In the genomic region with DNA sequence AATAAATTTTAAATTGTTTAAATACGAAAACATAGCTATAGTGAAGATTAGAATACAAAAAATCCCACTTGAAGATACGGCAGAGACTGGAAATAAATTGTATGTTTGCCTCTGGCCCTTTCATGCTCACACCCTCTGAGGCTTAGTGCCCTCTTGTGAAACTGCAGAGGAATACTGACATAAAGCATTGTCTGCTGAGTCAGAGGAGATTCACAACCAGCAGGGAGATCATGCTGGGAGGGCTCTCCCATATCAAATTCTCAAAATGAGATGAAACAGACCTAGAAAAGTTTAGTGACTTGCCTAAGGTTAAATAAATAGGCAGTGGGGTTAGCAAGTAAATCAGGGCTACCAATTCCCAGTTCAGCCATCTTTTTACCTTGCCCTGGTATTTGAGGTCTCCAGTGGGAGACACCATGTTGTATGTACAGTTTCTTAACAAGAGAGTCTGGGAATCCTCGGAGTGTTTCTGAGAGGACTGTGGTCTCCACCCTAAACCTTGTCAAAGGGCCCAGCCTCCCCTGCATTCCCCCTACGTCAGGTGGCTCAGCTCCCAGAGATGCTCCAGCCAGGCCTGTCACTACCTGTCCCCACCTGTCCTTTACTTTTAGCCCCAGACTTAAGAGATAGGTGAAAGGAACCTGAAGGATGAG, we compare ENCODE assay signal across 9 cellular contexts.
DNase-seq lines count a peak whose midpoint lies in the region; ATAC-seq and TF ChIP-seq lines count a peak whose summit lies in the region.
"Had no signal": no experiment of that assay in that cellular context is flagged by ENCODE, and none has a peak within 500 bp of the region (broad histone marks: within the 10 kb centered on the region; RNA-seq: fewer than 3 reads in every experiment).

No MANE protein-coding gene starts in this region.

- TF ChIP-seq POLR2A in body of pancreas (IDR thresholded peaks at IDR 0.05): no peak

- H3K4me1 ChIP-seq in MM.1S (ENCODE audit: low read length) (peaks cover 51% of the 10 kb centered on the region), body of pancreas (no peaks in the 10 kb centered on the region)
- no peaks in the 10 kb centered on the region for H3K4me1 ChIP-seq in naive thymus-derived CD4-positive, alpha-beta T cell (ENCODE audit: control insufficient read depth in 2 of 2, insufficient read depth in 2 of 2, low read length in 2 of 2)

- peaks cover 17% of the 10 kb centered on the region for H3F3A ChIP-seq in MM.1S (ENCODE audit: insufficient read depth, low read length)

- DNase-seq in DMS53 treated with DMSO at 0.1 percent for 48 hours (lab: John Stamatoyannopoulos, UW; ENCODE audit: unreplicated experiment) (peak; percentile 6), MM.1S (peak; percentile 43), body of pancreas (no peak), SHP77 (lab: John Stamatoyannopoulos, UW) (no peak)
- no peak for DNase-seq in naive thymus-derived CD4-positive, alpha-beta T cell
- no peak for DNase-seq in activated CD8-positive, alpha-beta memory T cell treated with anti-CD3 and anti-CD28 coated beads for 24 hours
- no peak for DNase-seq in activated CD4-positive, CD25-positive, alpha-beta regulatory T cell (lab: John Stamatoyannopoulos, UW)
- DNase-seq: NCI-H526 had no signal

- no peaks in the 10 kb centered on the region for H3K9me3 ChIP-seq in MM.1S (replicated peaks; ENCODE audit: insufficient read depth, low read length)
- no peaks in the 10 kb centered on the region for H3K9me3 ChIP-seq in body of pancreas
- no peaks in the 10 kb centered on the region for H3K9me3 ChIP-seq in naive thymus-derived CD4-positive, alpha-beta T cell (ENCODE audit: control insufficient read depth in 2 of 3, low read length in 3 of 3)

- TF ChIP-seq CTCF in MM.1S (IDR thresholded peaks at IDR 0.05; ENCODE audit: low read length): peak; percentile 39
- TF ChIP-seq CTCF in body of pancreas (IDR thresholded peaks at IDR 0.05): peak in 1 of 7 experiments; percentile 14

- WGBS in body of pancreas, 2 donors: 50 to 56% methylated on average over 4 of the region's 4 CpGs

- H3K27ac ChIP-seq in MM.1S (ENCODE audit: low read length) (no peak overlapping the region), body of pancreas (no peak overlapping the region)
- H3K27ac ChIP-seq in naive thymus-derived CD4-positive, alpha-beta T cell (ENCODE audit: low read depth, low read length): no peak overlapping the region

- H3K4me3 ChIP-seq in MM.1S (ENCODE audit: low read length): no peak overlapping the region
- no peak overlapping the region for H3K4me3 ChIP-seq in body of pancreas
- no peak overlapping the region for H3K4me3 ChIP-seq in naive thymus-derived CD4-positive, alpha-beta T cell (ENCODE audit: low read length)

- H4K20me1 ChIP-seq in MM.1S (ENCODE audit: insufficient read depth, low read length): no peaks in the 10 kb centered on the region

- peak; percentile 35 for ATAC-seq in body of pancreas
- peak; percentile 37 for ATAC-seq in naive thymus-derived CD4-positive, alpha-beta T cell
- no peak for ATAC-seq in HG03432 (IDR thresholded peaks at IDR 0.05; ENCODE audit: unreplicated experiment)

- CTCF ChIA-PET in naive thymus-derived CD4-positive, alpha-beta T cell (lab: Charles Lee): no interaction called here

- no peak overlapping the region for H3K9ac ChIP-seq in MM.1S (ENCODE audit: low read length)

- no peaks in the 10 kb centered on the region for H3K27me3 Mint-ChIP-seq in naive thymus-derived CD4-positive, alpha-beta T cell

- no peak overlapping the region for H2AFZ ChIP-seq in MM.1S (ENCODE audit: low read length)

- peaks cover 0 to 2% (median 0%) of the 10 kb centered on the region in 11 donors for H3K9me3 Mint-ChIP-seq in naive thymus-derived CD4-positive, alpha-beta T cell

- peaks cover 0 to 18% (median 0%) of the 10 kb centered on the region in 5 donors for H3K36me3 Mint-ChIP-seq in naive thymus-derived CD4-positive, alpha-beta T cell

- H3K9me2 ChIP-seq in MM.1S (replicated peaks; ENCODE audit: insufficient read depth, low read length): no peaks in the 10 kb centered on the region

- POLR2A ChIA-PET in naive thymus-derived CD4-positive, alpha-beta T cell (lab: Charles Lee): interaction anchor here (0.6 kb wide), 1 partner anchor 14 kb away, joined by 3 read pairs; no protein-coding TSS in a partner anchor

- peaks cover 22% of the 10 kb centered on the region for H3K79me2 ChIP-seq in MM.1S (ENCODE audit: low read length)

- no peaks in the 10 kb centered on the region for H3K36me3 ChIP-seq in MM.1S (replicated peaks; ENCODE audit: insufficient read depth, low read length)
- H3K36me3 ChIP-seq in body of pancreas (replicated peaks in 1 of 2; ENCODE audit: insufficient read depth in 1 of 2, low read depth in 2 of 2): no peaks in the 10 kb centered on the region
- no peaks in the 10 kb centered on the region for H3K36me3 ChIP-seq in naive thymus-derived CD4-positive, alpha-beta T cell (ENCODE audit: control insufficient read depth in 2 of 3, insufficient read depth in 3 of 3, low read length in 3 of 3)

- H3K27ac Mint-ChIP-seq in naive thymus-derived CD4-positive, alpha-beta T cell: peak overlapping the region in 1 of 9 donors; percentile 62

- intact Hi-C loops in body of pancreas (cut with DNase I): no loop called here
- intact Hi-C loops in naive thymus-derived CD4-positive, alpha-beta T cell (cut with micrococcal nuclease): loop anchor here (1.0 to 2.0 kb wide), 3 partner anchors 11 to 267 kb away; no protein-coding TSS in a partner anchor

- H3K4me2 ChIP-seq in MM.1S (ENCODE audit: low read depth, low read length): no peak overlapping the region

- peaks cover 0 to 73% (median 4%) of the 10 kb centered on the region in 7 donors for H3K4me1 Mint-ChIP-seq in naive thymus-derived CD4-positive, alpha-beta T cell

- H3K27me3 ChIP-seq in MM.1S (replicated peaks; ENCODE audit: insufficient read depth, low read length) (no peaks in the 10 kb centered on the region), body of pancreas (no peaks in the 10 kb centered on the region)
- no peaks in the 10 kb centered on the region for H3K27me3 ChIP-seq in naive thymus-derived CD4-positive, alpha-beta T cell (ENCODE audit: control insufficient read depth in 2 of 2, insufficient read depth in 2 of 2, low read length in 2 of 2)

- no peak overlapping the region for H3K4me3 Mint-ChIP-seq in naive thymus-derived CD4-positive, alpha-beta T cell

Comparison
In these comparisons a context has a peak if more than half of its experiments do, and no peak if none do; other contexts are left out.
1. DNase-seq: peak in DMS53 treated with DMSO at 0.1 percent for 48 hours (single experiment) and MM.1S (single experiment); none in body of pancreas (0 of 4), naive thymus-derived CD4-positive, alpha-beta T cell (0 of 9), SHP77 (0 of 2), activated CD8-positive, alpha-beta memory T cell treated with anti-CD3 and anti-CD28 coated beads for 24 hours (single experiment) and activated CD4-positive, CD25-positive, alpha-beta regulatory T cell (0 of 4).